In the genomic region with DNA sequence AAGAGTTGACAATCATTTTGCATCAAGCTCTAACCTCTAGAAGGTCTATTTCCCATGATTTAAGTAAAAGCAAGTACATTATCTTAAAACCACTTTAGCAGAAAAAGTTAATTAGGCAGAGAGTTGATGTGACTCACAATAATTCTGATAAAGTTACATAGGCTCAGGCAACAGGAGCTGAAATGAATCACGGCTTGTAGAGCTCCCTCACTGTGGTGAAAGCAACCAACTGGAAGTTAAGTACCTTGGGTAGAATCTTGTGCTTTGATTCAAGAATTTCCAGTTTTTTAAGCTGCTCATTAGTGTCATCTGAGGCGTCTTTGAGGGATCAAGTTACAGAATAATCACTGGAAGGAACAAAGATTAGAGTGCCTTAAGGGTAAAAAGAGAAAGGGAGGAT, we compare ENCODE assay signal across 16 cellular contexts.
DNase-seq lines count a peak whose midpoint lies in the region; FAIRE-seq and TF ChIP-seq lines count a peak whose summit lies in the region.
"Had no signal": no experiment of that assay in that cellular context is flagged by ENCODE, and none has a peak within 500 bp of the region (broad histone marks: within the 10 kb centered on the region; RNA-seq: fewer than 3 reads in every experiment).

No MANE protein-coding gene starts in this region.

- H3K4me1 ChIP-seq in GM23248 (ENCODE audit: insufficient read depth) (no peaks in the 10 kb centered on the region), osteoblast (ENCODE audit: insufficient read depth, low read length) (no peaks in the 10 kb centered on the region)

- H3K9ac ChIP-seq in GM23248: no peak overlapping the region

- H3K79me2 ChIP-seq in GM23248 (ENCODE audit: insufficient read depth) (no peaks in the 10 kb centered on the region), osteoblast (ENCODE audit: insufficient read depth, low read length) (no peaks in the 10 kb centered on the region)

- no peaks in the 10 kb centered on the region for H3K36me3 ChIP-seq in GM23248 (ENCODE audit: low read depth)
- no peaks in the 10 kb centered on the region for H3K36me3 ChIP-seq in bronchial epithelial cell (ENCODE audit: control insufficient read depth, insufficient read depth, low read length)
- H3K36me3 ChIP-seq in osteoblast (ENCODE audit: insufficient read depth, low read length): no peaks in the 10 kb centered on the region
- H3K36me3 ChIP-seq: tibial nerve had no signal

- TF ChIP-seq CTCF in bronchial epithelial cell (IDR thresholded peaks at IDR 0.05; ENCODE audit: insufficient read depth, low read length, severe bottlenecking) (no peak), osteoblast (IDR thresholded peaks at IDR 0.05; ENCODE audit: extremely low read depth, low read depth, low read length) (no peak)

- H3K9me3 ChIP-seq in GM23248 (ENCODE audit: low read depth) (no peaks in the 10 kb centered on the region), osteoblast (ENCODE audit: low read depth, low read length) (no peaks in the 10 kb centered on the region)
- H3K9me3 ChIP-seq: tibial nerve had no signal

- H2AFZ ChIP-seq in GM23248: no peak overlapping the region
- H2AFZ ChIP-seq in osteoblast (ENCODE audit: low read length): no peak overlapping the region

- DNase-seq in GM23248 (peak; percentile 13), NCI-H69 (lab: John Stamatoyannopoulos, UW) (peak; percentile 38), bronchial epithelial cell (ENCODE audit: low read depth) (peak; percentile 92), non-pigmented ciliary epithelial cell (ENCODE audit: low read depth) (peak; percentile 26), C1 segment of cervical spinal cord (lab: John Stamatoyannopoulos, UW) (no peak), 8988T (no peak), osteoblast (ENCODE audit: insufficient read length, low spot score, missing footprints) (no peak)
- DNase-seq in activated effector memory CD4-positive, alpha-beta T cell treated with Interleukin-2 at 50 U/mL for 16 hours: no peak
- DNase-seq: activated CD4-positive, alpha-beta T cell treated with anti-CD3 and anti-CD28 coated beads for 4 hours; activated T-cell treated with anti-CD3 and anti-CD28 coated beads, Interleukin-2, amount 50 U/mL, for 24 hours; naive thymus-derived CD8-positive, alpha-beta T cell; NCI-H1105 treated with DMSO at 0.1 percent for 48 hours; NCI-H446 treated with DMSO at 0.1 percent for 48 hours; stimulated activated CD4-positive, alpha-beta T cell treated with anti-CD3 and anti-CD28 coated beads, Interleukin-2, amount 100 ng/mL, for 48 hours had no signal

- no peak overlapping the region for H3K4me3 ChIP-seq in GM23248
- H3K4me3 ChIP-seq in bronchial epithelial cell (ENCODE audit: low read depth, low read length): no peak overlapping the region
- no peak overlapping the region for H3K4me3 ChIP-seq in osteoblast (ENCODE audit: insufficient read depth, low read length)
- H3K4me3 ChIP-seq: tibial nerve had no signal

- H4K20me1 ChIP-seq in GM23248 (ENCODE audit: insufficient read depth) (no peaks in the 10 kb centered on the region), osteoblast (ENCODE audit: insufficient read depth, low read length) (no peaks in the 10 kb centered on the region)

- no peak overlapping the region for H3K4me2 ChIP-seq in GM23248 (ENCODE audit: unreplicated experiment)
- H3K4me2 ChIP-seq in osteoblast (ENCODE audit: insufficient read depth, low read length): no peak overlapping the region

- no peak overlapping the region for H3K27ac ChIP-seq in GM23248
- no peak overlapping the region for H3K27ac ChIP-seq in osteoblast (ENCODE audit: low read depth, low read length)
- H3K27ac ChIP-seq: tibial nerve had no signal

- 40 to 43% methylated on average over 2 of the region's 2 CpGs for WGBS in GM23248 (ENCODE audit: low coverage in 1 of 2, low lambda C conversion rate in 2 of 2, missing lambda C conversion rate in 2 of 2), 2 experiments

- H3K9me2 ChIP-seq in GM23248 (ENCODE audit: insufficient read depth): no peaks in the 10 kb centered on the region

- H3F3A ChIP-seq in GM23248 (ENCODE audit: insufficient read depth): no peaks in the 10 kb centered on the region

- H3K27me3 ChIP-seq in GM23248 (replicated peaks; ENCODE audit: insufficient read depth): peaks cover 24% of the 10 kb centered on the region
- no peaks in the 10 kb centered on the region for H3K27me3 ChIP-seq in bronchial epithelial cell (ENCODE audit: control insufficient read depth, insufficient read depth, low read length)
- peaks cover 15% of the 10 kb centered on the region for H3K27me3 ChIP-seq in osteoblast (ENCODE audit: insufficient read depth, low read length)

- in situ Hi-C loops in GM23248 (cut with MboI): loop anchor here (10.0 kb wide), 1 partner anchor 572 kb away; no protein-coding TSS in a partner anchor

- no peak for FAIRE-seq in bronchial epithelial cell (lab: Jason Lieb, UNC)
- FAIRE-seq: colon had no signal

Comparison
In these comparisons a context has a peak if more than half of its experiments do, and no peak if none do; other contexts are left out.
1. DNase-seq: peak in GM23248 (single experiment), NCI-H69 (single experiment), bronchial epithelial cell (single experiment) and non-pigmented ciliary epithelial cell (single experiment); none in C1 segment of cervical spinal cord (0 of 14), 8988T (single experiment), activated effector memory CD4-positive, alpha-beta T cell treated with Interleukin-2 at 50 U/mL for 16 hours (single experiment) and osteoblast (single experiment).